22 cellular contexts compared by ENCODE assay signal in the genomic region with DNA sequence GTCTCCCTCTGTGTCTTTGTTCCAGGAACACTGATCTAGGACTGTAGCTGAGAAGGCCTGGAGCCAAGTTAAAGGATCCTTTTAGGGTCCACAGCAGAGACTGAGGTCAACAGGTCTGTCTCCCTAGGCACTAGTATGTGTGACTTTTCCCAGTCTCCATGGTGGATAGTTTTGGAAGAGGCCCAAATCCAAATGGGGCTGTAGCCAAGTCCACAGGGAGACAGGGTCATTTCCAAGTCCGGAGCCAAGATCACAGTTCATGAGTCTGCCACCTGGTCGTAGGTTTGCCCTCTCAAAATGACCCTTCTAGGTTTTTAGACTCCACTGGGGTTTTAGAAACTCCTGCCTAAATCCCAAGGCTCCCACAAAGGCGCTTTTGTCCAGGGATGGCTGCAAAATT.
"Had no signal": no experiment of that assay in that cellular context is flagged by ENCODE, and none has a peak within 500 bp of the region (broad histone marks: within the 10 kb centered on the region; RNA-seq: fewer than 3 reads in every experiment).

No MANE protein-coding gene starts in this region.

- ATAC-seq: foreskin keratinocyte; mucosa of descending colon; natural killer cell treated with Interleukin-12 subunit alpha and Interleukin-12 subunit beta and Interleukin-15 and Interleukin-18, amount 100 ng/mL, for 72 hours; stimulated activated naive B cell treated with anti-CD40 and anti-IgM and Interleukin-4, amounts not matched to agents 10 μg/mL and 1 μg/mL and 100 μg/mL, for 72 hours had no signal

- H3K9me3 ChIP-seq: colonic mucosa, esophagus muscularis mucosa, mucosa of descending colon, neutrophil, spleen, thoracic aorta, tibial nerve, upper lobe of left lung had no signal

- H3K4me3 ChIP-seq: colonic mucosa, esophagus muscularis mucosa, mucosa of descending colon, skin epidermis, spleen, thoracic aorta, tibial nerve, upper lobe of left lung had no signal

- DNase-seq: colonic mucosa; effector CD8-positive, alpha-beta T cell; endodermal cell; foreskin keratinocyte; glutamatergic neuron; kidney; mesenchymal stem cell; mucosa of descending colon; naive B cell; spleen; stimulated activated CD4-positive, alpha-beta T cell treated with anti-CD3 and anti-CD28 coated beads, Interleukin-2, amount 100 ng/mL, for 48 hours; stimulated activated naive B cell treated with anti-CD40 and anti-IgM and Interleukin-4, amounts not matched to agents 10 μg/mL and 1 μg/mL and 100 μg/mL, for 72 hours; upper lobe of left lung had no signal

- FAIRE-seq: endothelial cell of umbilical vein, kidney, urothelium cell line had no signal

- H3K36me3 ChIP-seq: colonic mucosa, esophagus muscularis mucosa, neutrophil, thoracic aorta, tibial nerve, upper lobe of left lung had no signal

- H2AFZ ChIP-seq: parathyroid adenoma had no signal

- H3K4me1 ChIP-seq: colonic mucosa, parathyroid adenoma, spleen, upper lobe of left lung had no signal

- H3K27me3 ChIP-seq: colonic mucosa, esophagus muscularis mucosa, foreskin keratinocyte, neutrophil, spleen, tibial nerve, upper lobe of left lung had no signal

- H3K27ac ChIP-seq: colonic mucosa, esophagus muscularis mucosa, foreskin keratinocyte, neutrophil, parathyroid adenoma, skin epidermis, spleen, thoracic aorta, tibial nerve, upper lobe of left lung had no signal

- H3K9ac ChIP-seq: parathyroid adenoma had no signal
